18 cellular contexts compared by ENCODE assay signal in the genomic region with DNA sequence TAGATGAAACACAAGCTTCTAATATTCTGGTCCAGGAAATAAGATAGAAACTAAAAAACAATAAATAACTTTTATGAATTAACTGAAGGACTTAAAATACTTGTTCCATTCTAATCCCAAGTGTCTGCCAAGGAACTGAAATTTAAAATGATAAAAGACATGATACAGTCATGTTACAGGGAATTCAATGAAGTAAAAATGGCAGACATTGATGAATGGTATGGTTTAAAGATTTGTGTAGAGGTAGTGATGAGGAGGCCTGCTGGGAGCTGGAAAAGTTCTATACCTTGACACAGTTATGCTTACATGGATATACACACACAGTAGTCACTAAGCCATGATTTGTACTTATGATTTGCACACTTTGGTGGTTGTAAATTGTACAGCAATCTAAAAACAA. TPM values are rescaled to one million over a fixed set of nuclear protein-coding genes. Genes with fewer than 3 reads are reported as not detected.
DNase-seq lines count a peak whose midpoint lies in the region; ATAC-seq, FAIRE-seq and TF ChIP-seq lines count a peak whose summit lies in the region.
"Had no signal": no experiment of that assay in that cellular context is flagged by ENCODE, and none has a peak within 500 bp of the region (broad histone marks: within the 10 kb centered on the region; RNA-seq: fewer than 3 reads in every experiment).

No MANE protein-coding gene starts in this region.

- H3K4me3 ChIP-seq in endothelial cell of umbilical vein (replicated peaks in 1 of 3; ENCODE audit: insufficient read depth in 1 of 3, low read depth in 1 of 3, low read length in 3 of 3) = no peak overlapping the region

- no peak overlapping the region for H3K27ac ChIP-seq in endothelial cell of umbilical vein (ENCODE audit: insufficient read depth, low read depth, low read length)

- H3K4me2 ChIP-seq in endothelial cell of umbilical vein (ENCODE audit: insufficient read depth, low read length) = peak overlapping the region; percentile 29

- TF ChIP-seq CTCF in endothelial cell of umbilical vein (IDR thresholded peaks at IDR 0.05; ENCODE audit: extremely low read depth in 1 of 2, insufficient read depth in 1 of 2, low read depth in 1 of 2, low read length in 2 of 2) = no peak

- no peak for FAIRE-seq in endothelial cell of umbilical vein (lab: Jason Lieb, UNC)

- intact Hi-C loops in endothelial cell of umbilical vein (cut with micrococcal nuclease) = loop anchor here (10.0 kb wide), 1 partner anchor 307 kb away; a partner anchor contains a TSS

- H3K4me1 Mint-ChIP-seq in stimulated activated naive CD8-positive, alpha-beta T cell treated with anti-CD3 and anti-CD28 coated beads, Interleukin-15, Interleukin-2, amounts not matched to agents 100 ng/mL and 50 ng/mL, for 24 hours (ENCODE audit: low read depth) = peaks cover 70% of the 10 kb centered on the region
- peaks cover 39% of the 10 kb centered on the region for H3K4me1 Mint-ChIP-seq in T-helper 17 cell

- H3K27me3 ChIP-seq in endothelial cell of umbilical vein (ENCODE audit: control insufficient read depth in 2 of 2, insufficient read depth in 2 of 2, low read length in 2 of 2) = no peaks in the 10 kb centered on the region
- H3K27me3 ChIP-seq: stomach had no signal

- DNase-seq in stimulated activated naive CD8-positive, alpha-beta T cell treated with anti-CD3 and anti-CD28 coated beads, Interleukin-15, Interleukin-2, amounts not matched to agents 100 U/mL and 50 U/mL, for 24 hours = no peak
- DNase-seq in T-helper 17 cell = no peak
- DNase-seq in endothelial cell of umbilical vein (ENCODE audit: low read depth, low spot score) = no peak
- DNase-seq in NCI-H1417 treated with DMSO at 0.1 percent for 48 hours (lab: John Stamatoyannopoulos, UW) = no peak
- DNase-seq in NCI-H1930 (lab: John Stamatoyannopoulos, UW) = no peak
- no peak for DNase-seq in NOMO-1 treated with dmso at 0.1 percent for 144 hours (lab: John Stamatoyannopoulos, UW; ENCODE audit: unreplicated experiment)
- DNase-seq in HCEC 1CT = no peak
- DNase-seq: activated CD4-positive, alpha-beta T cell treated with anti-CD3 and anti-CD28 coated beads, Interleukin-2, amount 50 U/mL, for 1 hour; amniotic stem cell; C1 segment of cervical spinal cord; foreskin fibroblast; GDM1; NCI-H146; NCI-H748 treated with DMSO at 0.1 percent for 48 hours; stimulated activated CD4-positive, alpha-beta T cell treated with anti-CD3 and anti-CD28 coated beads, Interleukin-4, amount 100 ng/mL, for 4 hours; stomach had no signal

- CTCF ChIA-PET in endothelial cell of umbilical vein (lab: Charles Lee) = no interaction called here

- no peaks in the 10 kb centered on the region for H3K27me3 Mint-ChIP-seq in stimulated activated naive CD8-positive, alpha-beta T cell treated with anti-CD3 and anti-CD28 coated beads, Interleukin-15, Interleukin-2, amounts not matched to agents 100 ng/mL and 50 ng/mL, for 24 hours
- no peaks in the 10 kb centered on the region for H3K27me3 Mint-ChIP-seq in T-helper 17 cell
- H3K27me3 Mint-ChIP-seq: dendritic cell treated with granulocyte-macrophage colony-stimulating factor and Interleukin-4, amounts not matched to agents 40 ng/mL and 50 ng/mL, for 4 days had no signal

- peak overlapping the region; percentile 87 for H3K27ac Mint-ChIP-seq in stimulated activated naive CD8-positive, alpha-beta T cell treated with anti-CD3 and anti-CD28 coated beads, Interleukin-15, Interleukin-2, amounts not matched to agents 100 ng/mL and 50 ng/mL, for 24 hours
- H3K27ac Mint-ChIP-seq in T-helper 17 cell = peak overlapping the region; percentile 99

- no peaks in the 10 kb centered on the region for H3K9me3 Mint-ChIP-seq in stimulated activated naive CD8-positive, alpha-beta T cell treated with anti-CD3 and anti-CD28 coated beads, Interleukin-15, Interleukin-2, amounts not matched to agents 100 ng/mL and 50 ng/mL, for 24 hours
- H3K9me3 Mint-ChIP-seq: dendritic cell treated with granulocyte-macrophage colony-stimulating factor and Interleukin-4, amounts not matched to agents 40 ng/mL and 50 ng/mL, for 4 days had no signal

- H3K9me3 ChIP-seq in T-helper 17 cell (ENCODE audit: control insufficient read depth, low read length, poor library complexity, severe bottlenecking) (no peaks in the 10 kb centered on the region), endothelial cell of umbilical vein (replicated peaks; ENCODE audit: control insufficient read depth, insufficient read depth, low read length) (no peaks in the 10 kb centered on the region)
- H3K9me3 ChIP-seq: stomach had no signal

- peaks cover 61% of the 10 kb centered on the region for H3K79me2 ChIP-seq in endothelial cell of umbilical vein (ENCODE audit: control insufficient read depth, insufficient read depth, low read length)

- peak overlapping the region; percentile 94 for H3K4me3 Mint-ChIP-seq in stimulated activated naive CD8-positive, alpha-beta T cell treated with anti-CD3 and anti-CD28 coated beads, Interleukin-15, Interleukin-2, amounts not matched to agents 100 ng/mL and 50 ng/mL, for 24 hours
- H3K4me3 Mint-ChIP-seq in T-helper 17 cell = no peak overlapping the region
- H3K4me3 Mint-ChIP-seq: dendritic cell treated with granulocyte-macrophage colony-stimulating factor and Interleukin-4, amounts not matched to agents 40 ng/mL and 50 ng/mL, for 4 days had no signal

- dilution Hi-C loops in endothelial cell of umbilical vein (cut with MboI; ENCODE audit: extremely low pct_ligation_motif_present, low sequenced_read_pairs) = no loop called here

- BruUV-seq in endothelial cell of umbilical vein (replicated peaks; lab: Mats Ljungman, UMichigan) = no TSS peak

- peaks cover 20% of the 10 kb centered on the region for H3K4me1 ChIP-seq in endothelial cell of umbilical vein (ENCODE audit: control insufficient read depth, extremely low read depth, insufficient read depth, low read length)

- H3K36me3 ChIP-seq in endothelial cell of umbilical vein (ENCODE audit: control insufficient read depth in 2 of 2, extremely low read depth in 1 of 2, insufficient read depth in 2 of 2, low read length in 2 of 2) = peaks cover 5 to 6% of the 10 kb centered on the region in 2 experiments

- no peaks in the 10 kb centered on the region for H4K20me1 ChIP-seq in endothelial cell of umbilical vein (replicated peaks; ENCODE audit: control insufficient read depth, extremely low read depth, insufficient read depth, low read length)

- POLR2A ChIA-PET in endothelial cell of umbilical vein (lab: Charles Lee) = no interaction called here

- H3K36me3 Mint-ChIP-seq in stimulated activated naive CD8-positive, alpha-beta T cell treated with anti-CD3 and anti-CD28 coated beads, Interleukin-15, Interleukin-2, amounts not matched to agents 100 ng/mL and 50 ng/mL, for 24 hours (ENCODE audit: low read depth) = peaks cover 62% of the 10 kb centered on the region
- H3K36me3 Mint-ChIP-seq in T-helper 17 cell (ENCODE audit: low read depth) = peaks cover 5% of the 10 kb centered on the region

- no peak overlapping the region for H2AFZ ChIP-seq in endothelial cell of umbilical vein (ENCODE audit: low read depth, low read length)

- H3K9ac ChIP-seq in endothelial cell of umbilical vein (replicated peaks; ENCODE audit: extremely low read depth, insufficient read depth, low read length) = no peak overlapping the region

- TF ChIP-seq POLR2A in endothelial cell of umbilical vein (IDR thresholded peaks at IDR 0.05; ENCODE audit: low read depth, low read length) = no peak

- H3K9me1 ChIP-seq in endothelial cell of umbilical vein (replicated peaks; ENCODE audit: control insufficient read depth, extremely low read depth, insufficient read depth, low read length) = no peaks in the 10 kb centered on the region

- no peak for ATAC-seq in stimulated activated naive CD8-positive, alpha-beta T cell treated with anti-CD3 and anti-CD28 coated beads, Interleukin-15, Interleukin-2, amounts not matched to agents 100 U/mL and 50 U/mL, for 24 hours
- no peak for ATAC-seq in T-helper 17 cell

TF ChIP-seq in endothelial cell of umbilical vein, 7 proteins besides CTCF, POLR2A, EP300 and RAD21 (continues in another document):
- no peak for TF ChIP-seq JUN (IDR thresholded peaks at IDR 0.05; ENCODE audit: borderline replicate concordance, insufficient read depth, insufficient read length, low read depth)
- TF ChIP-seq, protein P1, sequence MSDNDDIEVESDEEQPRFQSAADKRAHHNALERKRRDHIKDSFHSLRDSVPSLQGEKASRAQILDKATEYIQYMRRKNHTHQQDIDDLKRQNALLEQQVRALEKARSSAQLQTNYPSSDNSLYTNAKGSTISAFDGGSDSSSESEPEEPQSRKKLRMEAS (IDR thresholded peaks at IDR 0.05; ENCODE audit: insufficient read depth, insufficient read length) = no peak

RNA-seq across cellular contexts. Expression of a gene that starts 2.1 kb away (rescaled TPM):
- 100 to 1,000 TPM; 140 to 158 TPM for total RNA-seq in T-helper 17 cell
- total RNA-seq in endothelial cell of umbilical vein = 146 and 150 TPM in 2 replicates
- polyA plus RNA-seq in endothelial cell of umbilical vein = 125 and 128 TPM in 2 replicates
- 90.6 and 93.1 TPM in 2 replicates for polyA plus RNA-seq in endothelial cell of umbilical vein (2011; cell fraction: cytosol; rRNA removed)
- 493 and 664 TPM in 2 replicates for polyA plus RNA-seq in endothelial cell of umbilical vein (2011; cell fraction: nucleus; rRNA removed)
- polyA plus RNA-seq in endothelial cell of umbilical vein (2012) = 101 and 127 TPM in 2 replicates
- 252 and 266 TPM in 2 replicates for polyA minus RNA-seq in endothelial cell of umbilical vein
- polyA minus RNA-seq in endothelial cell of umbilical vein (2011; cell fraction: cytosol; rRNA and poly(A)+ RNA removed) = 94.8 TPM
- 364 and 508 TPM in 2 replicates for polyA minus RNA-seq in endothelial cell of umbilical vein (2011; cell fraction: nucleus; rRNA and poly(A)+ RNA removed)

RNA-seq across cellular contexts. Expression of a gene that starts 39.2 kb away (rescaled TPM):
- total RNA-seq in T-helper 17 cell = 10 to 100 TPM; 24.2 to 32.0 TPM
- total RNA-seq in endothelial cell of umbilical vein = 77.5 and 84.8 TPM in 2 replicates
- 164 and 169 TPM in 2 replicates for polyA plus RNA-seq in endothelial cell of umbilical vein
- polyA plus RNA-seq in endothelial cell of umbilical vein (2011; cell fraction: cytosol; rRNA removed) = 62.7 and 68.8 TPM in 2 replicates
- polyA plus RNA-seq in endothelial cell of umbilical vein (2011; cell fraction: nucleus; rRNA removed) = 113 and 123 TPM in 2 replicates
- 70.3 and 74.8 TPM in 2 replicates for polyA plus RNA-seq in endothelial cell of umbilical vein (2012)
- 76.4 and 90.0 TPM in 2 replicates for polyA minus RNA-seq in endothelial cell of umbilical vein
- polyA minus RNA-seq in endothelial cell of umbilical vein (2011; cell fraction: cytosol; rRNA and poly(A)+ RNA removed) = 20.9 TPM
- 38.8 and 47.7 TPM in 2 replicates for polyA minus RNA-seq in endothelial cell of umbilical vein (2011; cell fraction: nucleus; rRNA and poly(A)+ RNA removed)

RNA-seq across cellular contexts. Expression of a gene that starts 39.4 kb away (rescaled TPM):
- total RNA-seq in T-helper 17 cell = 10 to 100 TPM; 17.0 to 19.8 TPM
- 47.7 and 49.4 TPM in 2 replicates for total RNA-seq in endothelial cell of umbilical vein
- polyA plus RNA-seq in endothelial cell of umbilical vein = 27.2 and 33.6 TPM in 2 replicates
- 48.3 and 59.0 TPM in 2 replicates for polyA plus RNA-seq in endothelial cell of umbilical vein (2011; cell fraction: cytosol; rRNA removed)
- polyA plus RNA-seq in endothelial cell of umbilical vein (2011; cell fraction: nucleus; rRNA removed) = 28.7 and 32.2 TPM in 2 replicates
- polyA plus RNA-seq in endothelial cell of umbilical vein (2012) = 29.9 and 42.7 TPM in 2 replicates
- polyA minus RNA-seq in endothelial cell of umbilical vein = 19.2 and 19.9 TPM in 2 replicates
- polyA minus RNA-seq in endothelial cell of umbilical vein (2011; cell fraction: cytosol; rRNA and poly(A)+ RNA removed) = 25.6 TPM
- polyA minus RNA-seq in endothelial cell of umbilical vein (2011; cell fraction: nucleus; rRNA and poly(A)+ RNA removed) = 7.3 and 11.7 TPM in 2 replicates
